In the genomic region with DNA sequence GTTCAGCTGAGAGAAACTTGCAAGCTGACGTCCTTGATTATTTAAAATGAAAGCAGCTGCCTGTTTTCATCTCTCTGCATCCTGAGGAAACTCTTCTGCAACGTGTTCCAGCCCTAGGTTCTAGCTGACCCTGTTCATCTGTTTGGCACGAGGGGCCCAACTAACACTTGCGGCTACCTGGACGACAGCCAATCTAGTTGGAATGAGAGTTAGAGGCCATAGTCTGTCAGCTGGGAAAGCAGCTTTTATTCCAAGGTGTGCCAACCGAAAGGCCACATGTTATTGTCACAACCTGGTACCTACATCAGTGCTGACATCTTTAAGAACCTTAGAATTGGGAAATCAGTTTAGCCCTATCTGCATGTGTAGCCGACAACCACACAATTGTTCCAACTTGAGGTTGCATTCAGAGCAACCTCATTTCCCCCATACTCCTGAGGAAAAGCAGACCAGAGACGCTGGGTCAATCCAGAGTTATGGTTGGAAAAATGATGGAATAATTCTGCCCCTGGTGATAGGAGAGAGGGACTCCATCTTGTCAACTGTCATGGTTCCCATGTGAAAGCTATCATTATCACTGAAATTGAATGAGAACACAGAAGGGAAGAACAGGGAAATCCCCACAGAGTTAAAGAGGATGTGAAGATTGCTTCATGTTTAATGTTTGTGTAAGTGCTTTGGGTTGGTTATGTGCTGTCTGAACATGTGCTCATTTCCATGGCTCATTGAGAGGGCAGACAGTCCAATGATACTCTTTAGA, we compare ENCODE assay signal across 9 cellular contexts.
DNase-seq lines count a peak whose midpoint lies in the region; ATAC-seq and TF ChIP-seq lines count a peak whose summit lies in the region.
"Had no signal": no experiment of that assay in that cellular context is flagged by ENCODE, and none has a peak within 500 bp of the region (broad histone marks: within the 10 kb centered on the region; RNA-seq: fewer than 3 reads in every experiment).

No MANE protein-coding gene starts in this region.

- ATAC-seq in GM21447 (IDR thresholded peaks at IDR 0.05; ENCODE audit: unreplicated experiment): peak; percentile 98
- ATAC-seq in heart right ventricle: peak in 7 of 8 donors; percentile 59 to 84 (median 73)
- ATAC-seq: HCT116 had no signal

- H3K36me3 ChIP-seq in heart right ventricle: peaks cover 0 to 31% (median 5%) of the 10 kb centered on the region in 9 donors

- WGBS in heart right ventricle, 2 donors: 30% methylated on average over 8 of the region's 8 CpGs

- no peak for TF ChIP-seq CTCF in GM12865 (IDR thresholded peaks at IDR 0.05; ENCODE audit: insufficient read depth, low read depth, low read length, missing control alignments)
- TF ChIP-seq CTCF in heart right ventricle (IDR thresholded peaks at IDR 0.05): no peak

- peak overlapping the region in 5 of 10 donors; percentile 18 to 49 (median 44) for H3K27ac ChIP-seq in heart right ventricle

- H3K4me3 ChIP-seq in GM12865 (ENCODE audit: low read depth, low read length) (no peak overlapping the region), heart right ventricle (no peak overlapping the region)

- H3K9me3 ChIP-seq in heart right ventricle: peaks cover 0 to 9% (median 0%) of the 10 kb centered on the region in 11 donors

- intact Hi-C loops in heart right ventricle (cut with DNase I): no loop called here

- H3K27me3 ChIP-seq in heart right ventricle: peaks cover 0 to 5% (median 0%) of the 10 kb centered on the region in 7 donors

- DNase-seq in GM12865 (ENCODE audit: low read depth) (peak; percentile 43), HuH-7 (ENCODE audit: low spot score) (peak; percentile 80), heart right ventricle (peak in 1 of 2 donors; percentile 59), dedifferentiated amniotic fluid mesenchymal stem cell (ENCODE audit: extremely low spot score) (no peak), NCI-H1417 treated with DMSO at 0.1 percent for 48 hours (lab: John Stamatoyannopoulos, UW) (no peak), T-helper 9 cell (no peak)
- no peak for DNase-seq in stimulated activated CD8-positive, alpha-beta memory T cell treated with anti-CD3 and anti-CD28 coated beads, Interleukin-4, amount 100 ng/mL, for 48 hours

- H3K4me1 ChIP-seq in heart right ventricle: peaks cover 0 to 17% (median 8%) of the 10 kb centered on the region in 9 donors

Comparison
In these comparisons a context has a peak if more than half of its experiments do, and no peak if none do; other contexts are left out.
1. DNase-seq: peak in GM12865 (single experiment) and HuH-7 (single experiment); none in dedifferentiated amniotic fluid mesenchymal stem cell (single experiment), stimulated activated CD8-positive, alpha-beta memory T cell treated with anti-CD3 and anti-CD28 coated beads, Interleukin-4, amount 100 ng/mL, for 48 hours (single experiment), NCI-H1417 treated with DMSO at 0.1 percent for 48 hours (single experiment) and T-helper 9 cell (single experiment).